ENCODE assay signal across 18 cellular contexts in genomic region chr10:84367256-84367655, GRCh38.
"Had no signal": no experiment of that assay in that cellular context is flagged by ENCODE, and none has a peak within 500 bp of the region (broad histone marks: within the 10 kb centered on the region; RNA-seq: fewer than 3 reads in every experiment).

No MANE protein-coding gene starts in this region.

- H3K4me1 ChIP-seq: testis had no signal

- H3K4me3 ChIP-seq: heart left ventricle, lung, spleen, testis, tibial nerve had no signal

- DNase-seq: erythroblast; foreskin keratinocyte; heart left ventricle; hippocampal formation; left colon; left ventricle myocardium superior; mesenchymal stem cell; midbrain; spleen; stimulated activated CD4-positive, alpha-beta T cell treated with anti-CD3 and anti-CD28 coated beads, Interleukin-15, amount 100 ng/mL, for 24 hours; stimulated activated CD4-positive, alpha-beta T cell treated with anti-CD3 and anti-CD28 coated beads, Interleukin-1b, Interleukin-23, amount 100 ng/mL, for 48 hours; stimulated activated CD4-positive, alpha-beta T cell treated with anti-CD3 and anti-CD28 coated beads, Interleukin-4, amount 100 ng/mL, for 24 hours; stimulated activated naive B cell treated with anti-CD40 and anti-IgM and Interleukin-4, amounts not matched to agents 10 μg/mL and 1 μg/mL and 100 μg/mL, for 72 hours; stimulated activated naive CD8-positive, alpha-beta T cell treated with anti-CD3 and anti-CD28 coated beads, Interleukin-15, amount 100 ng/mL, for 72 hours; testis had no signal

- H3K27ac ChIP-seq: foreskin keratinocyte, heart left ventricle, spleen, testis, tibial nerve had no signal

- H3K27me3 Mint-ChIP-seq: stimulated activated naive B cell treated with anti-CD40 and anti-IgM and Interleukin-4, amounts not matched to agents 10 μg/mL and 1 μg/mL and 100 μg/mL, for 72 hours; stimulated activated naive CD8-positive, alpha-beta T cell treated with anti-CD3 and anti-CD28 coated beads, Interleukin-15, amount 100 ng/mL, for 72 hours had no signal

- H3K9me3 Mint-ChIP-seq: stimulated activated naive CD8-positive, alpha-beta T cell treated with anti-CD3 and anti-CD28 coated beads, Interleukin-15, amount 100 ng/mL, for 72 hours had no signal

- H3K4me3 Mint-ChIP-seq: stimulated activated naive B cell treated with anti-CD40 and anti-IgM and Interleukin-4, amounts not matched to agents 10 μg/mL and 1 μg/mL and 100 μg/mL, for 72 hours; stimulated activated naive CD8-positive, alpha-beta T cell treated with anti-CD3 and anti-CD28 coated beads, Interleukin-15, amount 100 ng/mL, for 72 hours had no signal

- H3K27me3 ChIP-seq: foreskin keratinocyte, heart left ventricle, spleen, testis, tibial nerve had no signal

- H3K27ac Mint-ChIP-seq: stimulated activated naive B cell treated with anti-CD40 and anti-IgM and Interleukin-4, amounts not matched to agents 10 μg/mL and 1 μg/mL and 100 μg/mL, for 72 hours; stimulated activated naive CD8-positive, alpha-beta T cell treated with anti-CD3 and anti-CD28 coated beads, Interleukin-15, amount 100 ng/mL, for 72 hours had no signal

- ATAC-seq: foreskin keratinocyte; heart left ventricle; left colon; left ventricle myocardium superior; sciatic nerve; stimulated activated naive B cell treated with anti-CD40 and anti-IgM and Interleukin-4, amounts not matched to agents 10 μg/mL and 1 μg/mL and 100 μg/mL, for 72 hours; stimulated activated naive CD8-positive, alpha-beta T cell treated with anti-CD3 and anti-CD28 coated beads, Interleukin-15, amount 100 ng/mL, for 72 hours had no signal
